1 cellular context compared by ENCODE assay signal in genomic region chr7:57427594-57427993, GRCh38.
A peak's percentile ranks its signal among the peaks of the same experiment; 100 is the strongest.
TF ChIP-seq lines count a peak whose summit lies in the region.

No MANE protein-coding gene starts in this region.

TF ChIP-seq in HepG2, 621 proteins besides CTCF, POLR2A, EP300 and RAD21:
- TF ChIP-seq ZNF691 (CRISPR knock-in tag; IDR thresholded peaks at IDR 0.05; ENCODE audit: borderline replicate concordance, low read depth) = no peak
- peak; percentile 27; the same call in 1 of the 2 replicates for TF ChIP-seq MNT (IDR thresholded peaks at IDR 0.05)
